Comparison of ENCODE assay signal across 19 cellular contexts in genomic region chr6:148926478-148926877, GRCh38.
"Had no signal": no experiment of that assay in that cellular context is flagged by ENCODE, and none has a peak within 500 bp of the region (broad histone marks: within the 10 kb centered on the region; RNA-seq: fewer than 3 reads in every experiment).

No MANE protein-coding gene starts in this region.

- H3K9ac ChIP-seq: neural progenitor cell had no signal

- H3K27me3 ChIP-seq: esophagus squamous epithelium, neural progenitor cell, thyroid gland, upper lobe of right lung had no signal

- H2AFZ ChIP-seq: neural progenitor cell had no signal

- ATAC-seq: effector memory CD8-positive, alpha-beta T cell; left colon; naive thymus-derived CD8-positive, alpha-beta T cell; stimulated activated naive CD8-positive, alpha-beta T cell treated with anti-CD3 and anti-CD28 coated beads, Interleukin-15, Interleukin-2, amounts not matched to agents 100 U/mL and 50 U/mL, for 24 hours; upper lobe of right lung had no signal

- H3K4me1 ChIP-seq: esophagus squamous epithelium, thyroid gland, upper lobe of right lung had no signal

- H3K4me2 ChIP-seq: neural progenitor cell had no signal

- H3K4me3 ChIP-seq: esophagus squamous epithelium, lung, neural progenitor cell, thyroid gland, upper lobe of right lung had no signal

- DNase-seq: activated gamma-delta T cell treated with Interleukin-2 at 50 U/mL for 16 hours; activated T-cell treated with anti-CD3 and anti-CD28 coated beads, Interleukin-2, amount 50 U/mL, for 1 hour; aorta; central memory CD4-positive, alpha-beta T cell; effector memory CD8-positive, alpha-beta T cell; esophagus squamous epithelium; left colon; naive thymus-derived CD8-positive, alpha-beta T cell; posterior cingulate gyrus; retina; stimulated activated CD4-positive, alpha-beta T cell treated with anti-CD3 and anti-CD28 coated beads, Interleukin-12 subunit alpha, Interleukin-12 subunit beta, amount 100 ng/mL, for 4 hours; stimulated activated CD4-positive, alpha-beta T cell treated with anti-CD3 and anti-CD28 coated beads, Interleukin-4, amount 100 ng/mL, for 4 hours; stimulated activated naive CD8-positive, alpha-beta T cell treated with anti-CD3 and anti-CD28 coated beads, Interleukin-15, Interleukin-2, amounts not matched to agents 100 U/mL and 50 U/mL, for 24 hours; substantia nigra; T-helper 1 cell; thyroid gland; upper lobe of right lung had no signal

- H3K9me3 ChIP-seq: esophagus squamous epithelium, thyroid gland, upper lobe of right lung had no signal

- H3K36me3 ChIP-seq: esophagus squamous epithelium, neural progenitor cell, thyroid gland, upper lobe of right lung had no signal

- H3K27ac ChIP-seq: esophagus squamous epithelium, neural progenitor cell, thyroid gland, upper lobe of right lung had no signal
